ENCODE assay signal across 8 cellular contexts in genomic region chr17:1179112-1179634, GRCh38. TPM values are rescaled to one million over a fixed set of nuclear protein-coding genes. Genes with fewer than 3 reads are reported as not detected.
DNase-seq lines count a peak whose midpoint lies in the region; ATAC-seq and TF ChIP-seq lines count a peak whose summit lies in the region.

No MANE protein-coding gene starts in this region.

- H3K4me1 Mint-ChIP-seq in mesothelial cell of epicardium: peaks cover 26% of the 10 kb centered on the region

- H3K9me3 ChIP-seq in aorta (ENCODE audit: control insufficient read depth, low read length): no peaks in the 10 kb centered on the region

- H3K4me1 ChIP-seq in aorta (ENCODE audit: control insufficient read depth in 1 of 2, insufficient read depth in 2 of 2, low read length in 2 of 2): no peaks in the 10 kb centered on the region

- no peak overlapping the region for H3K27ac ChIP-seq in aorta (ENCODE audit: low read depth in 1 of 2, low read length in 2 of 2)

- no peaks in the 10 kb centered on the region for H3K27me3 ChIP-seq in aorta (ENCODE audit: control insufficient read depth in 1 of 2, insufficient read depth in 2 of 2, low read length in 1 of 2)

- WGBS in aorta, 2 donors: 1% methylated on average over 15 to 47 of the region's 47 CpGs

- H3K36me3 ChIP-seq in aorta (ENCODE audit: control insufficient read depth in 1 of 2, insufficient read depth in 2 of 2, low read length in 1 of 2): no peaks in the 10 kb centered on the region

- no peaks in the 10 kb centered on the region for H3K9me3 Mint-ChIP-seq in mesothelial cell of epicardium

- H3K4me3 Mint-ChIP-seq in mesothelial cell of epicardium: peak overlapping the region; percentile 76

- peaks cover 30% of the 10 kb centered on the region for H3K27me3 Mint-ChIP-seq in mesothelial cell of epicardium (ENCODE audit: low read depth)

- H3K36me3 Mint-ChIP-seq in mesothelial cell of epicardium: peaks cover 4% of the 10 kb centered on the region

- no peak for TF ChIP-seq CTCF in cardiac fibroblast (IDR thresholded peaks at IDR 0.05; ENCODE audit: low read depth, low read length)
- TF ChIP-seq CTCF in mesothelial cell of epicardium (IDR thresholded peaks at IDR 0.05; ENCODE audit: unreplicated experiment): no peak

- intact Hi-C loops in aorta (cut with DNase I): loop anchor here in 1 of 2 donors (5.0 kb wide), 1 partner anchor 42 kb away; no protein-coding TSS in a partner anchor

- no peak overlapping the region for H3K27ac Mint-ChIP-seq in mesothelial cell of epicardium

- peak; percentile 12 to 28 for DNase-seq in stimulated activated CD4-positive, alpha-beta T cell treated with anti-CD3 and anti-CD28 coated beads, Interleukin-4, amount 100 ng/mL, for 4 hours
- no peak for DNase-seq in stimulated activated CD4-positive, alpha-beta T cell treated with anti-CD3 and anti-CD28 coated beads, Interleukin-12 subunit alpha, Interleukin-12 subunit beta, amount 100 ng/mL, for 4 hours
- DNase-seq in cardiac fibroblast (ENCODE audit: low read depth in 2 of 2) (no peak), mesothelial cell of epicardium (ENCODE audit: low spot score in 2 of 2, unreplicated experiment in 2 of 2) (no peak), aorta (no peak), occipital lobe (lab: John Stamatoyannopoulos, UW) (no peak), anterior cingulate cortex (lab: John Stamatoyannopoulos, UW) (no peak)

- H3K4me3 ChIP-seq in cardiac fibroblast (replicated peaks in 1 of 2; ENCODE audit: low read depth in 2 of 2, low read length in 2 of 2) (peak overlapping the region; percentile 69 to 86), aorta (ENCODE audit: low read length in 2 of 2) (peak overlapping the region; percentile 75 to 91)

- ATAC-seq in aorta (ENCODE audit: low FRiP score) (peak; percentile 34), GM18858 (IDR thresholded peaks at IDR 0.05; ENCODE audit: unreplicated experiment) (no peak)

RNA-seq across cellular contexts. Expression of gene ABR, which starts 0.6 kb away (rescaled TPM):
- total RNA-seq in mesothelial cell of epicardium (63.9 to 70.1 TPM (median 69.3 TPM) in 3 replicates), aorta (100 to 1,000 TPM; 167 to 172 TPM), occipital lobe (134 TPM)
- polyA plus RNA-seq in aorta: 10 to 100 TPM; 41.8 to 72.4 TPM

Comparison
In these comparisons a context has a peak if more than half of its experiments do, and no peak if none do; other contexts are left out.
1. DNase-seq: peak in stimulated activated CD4-positive, alpha-beta T cell treated with anti-CD3 and anti-CD28 coated beads, Interleukin-4, amount 100 ng/mL, for 4 hours (2 of 2); none in stimulated activated CD4-positive, alpha-beta T cell treated with anti-CD3 and anti-CD28 coated beads, Interleukin-12 subunit alpha, Interleukin-12 subunit beta, amount 100 ng/mL, for 4 hours (single experiment), cardiac fibroblast (0 of 2), mesothelial cell of epicardium (0 of 2), aorta (0 of 2), occipital lobe (single experiment) and anterior cingulate cortex (0 of 58).